Comparison of ENCODE assay signal across 1 cellular context in genomic region chr15:69116391-69116790, GRCh38.
TF ChIP-seq lines count a peak whose summit lies in the region.

No MANE protein-coding gene starts in this region.

TF ChIP-seq in H1, 55 proteins besides CTCF, POLR2A, EP300 and RAD21:
- TF ChIP-seq FOSL1 (IDR thresholded peaks at IDR 0.05; ENCODE audit: insufficient read depth, low read depth, low read length) (no peak), ATF3 (IDR thresholded peaks at IDR 0.05; ENCODE audit: insufficient read depth, low read depth, low read length) (no peak), CBX8 (IDR thresholded peaks at IDR 0.05; ENCODE audit: borderline replicate concordance, low read depth, low read length) (no peak), NANOG (IDR thresholded peaks at IDR 0.05; ENCODE audit: insufficient read depth, low read depth, low read length, poor library complexity, severe bottlenecking) (no peak)
